Comparison of ENCODE assay signal across 12 cellular contexts in genomic region chr2:229901819-229902218, GRCh38. TPM values are rescaled to one million over a fixed set of nuclear protein-coding genes. Genes with fewer than 3 reads are reported as not detected.
A peak's percentile ranks its signal among the peaks of the same experiment; 100 is the strongest.
DNase-seq lines count a peak whose midpoint lies in the region; ATAC-seq and TF ChIP-seq lines count a peak whose summit lies in the region.
"Had no signal": no experiment of that assay in that cellular context is flagged by ENCODE, and none has a peak within 500 bp of the region (broad histone marks: within the 10 kb centered on the region; RNA-seq: fewer than 3 reads in every experiment).

No MANE protein-coding gene starts in this region.

- peak overlapping the region; percentile 59 for H3K27ac ChIP-seq in brain microvascular endothelial cell

- H3K36me3 ChIP-seq in brain microvascular endothelial cell (replicated peaks): peaks cover 7% of the 10 kb centered on the region

- H3K36me3 Mint-ChIP-seq in type B pancreatic cell: peaks cover 29% of the 10 kb centered on the region

- no peaks in the 10 kb centered on the region for H3K9me3 Mint-ChIP-seq in type B pancreatic cell
- H3K9me3 Mint-ChIP-seq: nephron had no signal

- H3K27ac Mint-ChIP-seq in type B pancreatic cell: no peak overlapping the region
- H3K27ac Mint-ChIP-seq: nephron had no signal

- H3K4me3 ChIP-seq in AG10803 (ENCODE audit: low read length): no peak overlapping the region
- H3K4me3 ChIP-seq in brain microvascular endothelial cell (ENCODE audit: low read depth, low read length): no peak overlapping the region

- DNase-seq in AG10803 (ENCODE audit: low read depth) (peak; percentile 66), HT1080 (ENCODE audit: low read depth) (peak; percentile 80), brain microvascular endothelial cell (peak; percentile 59), kidney glomerular epithelial cell (lab: John Stamatoyannopoulos, UW) (peak; percentile 23), NCI-H1436 (lab: John Stamatoyannopoulos, UW) (no peak), type B pancreatic cell (ENCODE audit: extremely low spot score, unreplicated experiment) (no peak)
- no peak for DNase-seq in effector CD4-positive, alpha-beta T cell
- DNase-seq: DMS153, KG1, NCI-H748 treated with DMSO at 0.1 percent for 48 hours had no signal

- H3K4me1 Mint-ChIP-seq in type B pancreatic cell (ENCODE audit: unreplicated experiment): peaks cover 25% of the 10 kb centered on the region

- in situ Hi-C loops in brain microvascular endothelial cell (cut with HindIII; ENCODE audit: low pct_ligation_motif_present, low sequenced_read_pairs): no loop called here

- H3K4me3 Mint-ChIP-seq in type B pancreatic cell: no peak overlapping the region
- H3K4me3 Mint-ChIP-seq: nephron had no signal

- H3K27me3 ChIP-seq in brain microvascular endothelial cell (replicated peaks): no peaks in the 10 kb centered on the region

- no peak for ATAC-seq in GM19035 (IDR thresholded peaks at IDR 0.05; ENCODE audit: unreplicated experiment)

- TF ChIP-seq CTCF in AG10803 (conservative IDR thresholded peaks at IDR 0.05; ENCODE audit: low read length): no peak
- no peak for TF ChIP-seq CTCF in brain microvascular endothelial cell (IDR thresholded peaks at IDR 0.05; ENCODE audit: low read depth, low read length, missing control alignments)
- TF ChIP-seq CTCF in type B pancreatic cell (conservative IDR thresholded peaks at IDR 0.05): no peak

- H3K27me3 Mint-ChIP-seq in type B pancreatic cell: no peaks in the 10 kb centered on the region

RNA-seq across cellular contexts. Expression of gene TRIP12, which starts 20.0 kb away (rescaled TPM):
- total RNA-seq in HT1080 (2014; rRNA removed; shearing (Covaris generic)): 149 and 179 TPM in 2 replicates
- 43.6 and 66.3 TPM in 2 replicates for polyA plus RNA-seq in HT1080 (2015; cell fraction: cytosol; rRNA removed)
- polyA plus RNA-seq in HT1080 (2015; cell fraction: nucleus; rRNA removed): 148 and 167 TPM in 2 replicates
- total RNA-seq in type B pancreatic cell (ENCODE audit: low replicate concordance): 188 and 191 TPM in 2 replicates

RNA-seq across cellular contexts. Expression of gene FBXO36, which starts 20.5 kb away (rescaled TPM):
- 0.42 and 0.43 TPM in 2 replicates for total RNA-seq in HT1080 (2014; rRNA removed; shearing (Covaris generic))
- 1.9 and 2.0 TPM in 2 replicates for polyA plus RNA-seq in HT1080 (2015; cell fraction: cytosol; rRNA removed)
- polyA plus RNA-seq in HT1080 (2015; cell fraction: nucleus; rRNA removed): 1.0 and 2.5 TPM in 2 replicates
- 2.0 and 3.2 TPM in 2 replicates for total RNA-seq in type B pancreatic cell (ENCODE audit: low replicate concordance)

Comparison
In these comparisons a context has a peak if more than half of its experiments do, and no peak if none do; other contexts are left out.
1. DNase-seq: peak in AG10803 (single experiment), HT1080 (single experiment), brain microvascular endothelial cell (single experiment) and kidney glomerular epithelial cell (single experiment); none in effector CD4-positive, alpha-beta T cell (single experiment), NCI-H1436 (single experiment) and type B pancreatic cell (single experiment).